ENCODE assay signal across 14 cellular contexts in the genomic region with DNA sequence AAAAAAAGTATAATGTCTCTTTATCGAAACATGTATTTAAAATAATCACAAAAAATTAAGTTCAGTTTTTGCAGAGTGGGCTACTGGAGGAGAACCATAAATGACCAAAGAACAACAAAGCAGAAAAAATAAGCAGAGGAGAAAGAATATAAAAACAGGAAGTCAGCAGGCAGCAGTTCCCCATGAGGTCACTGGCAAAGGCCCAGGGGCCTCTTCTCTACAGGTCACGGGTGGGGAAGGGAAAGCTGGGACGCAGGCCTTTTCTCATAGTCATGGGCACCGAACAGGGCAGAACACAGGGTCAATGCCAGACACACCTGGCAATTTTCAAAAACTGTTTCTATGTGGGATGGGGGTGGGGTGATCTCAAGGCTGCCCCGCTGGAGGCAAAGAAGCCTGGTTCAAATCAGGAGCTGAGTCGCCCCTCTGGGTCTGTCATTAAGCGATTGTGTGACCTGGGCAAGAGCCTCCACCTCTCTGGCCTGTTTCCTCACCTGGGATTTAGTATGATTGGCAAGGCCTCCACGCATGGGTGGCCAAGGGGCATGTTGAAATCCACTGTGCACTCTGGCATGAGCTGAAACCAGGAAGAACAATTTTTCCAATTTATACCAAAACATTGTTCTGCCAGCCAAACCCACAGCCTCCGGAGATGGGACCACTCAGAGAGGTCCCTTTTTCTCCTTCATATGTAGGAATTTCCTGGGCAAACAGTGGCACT. TPM values are rescaled to one million over a fixed set of nuclear protein-coding genes. Genes with fewer than 3 reads are reported as not detected.
DNase-seq lines count a peak whose midpoint lies in the region; ATAC-seq, FAIRE-seq and TF ChIP-seq lines count a peak whose summit lies in the region.
"Had no signal": no experiment of that assay in that cellular context is flagged by ENCODE, and none has a peak within 500 bp of the region (broad histone marks: within the 10 kb centered on the region; RNA-seq: fewer than 3 reads in every experiment).

No MANE protein-coding gene starts in this region.

- H3K9me3 ChIP-seq in Loucy (ENCODE audit: insufficient read depth, low read depth, low read length) (no peaks in the 10 kb centered on the region), GM12878 (replicated peaks; ENCODE audit: control insufficient read depth, insufficient read depth, low read length) (no peaks in the 10 kb centered on the region)

- no peaks in the 10 kb centered on the region for H3F3A ChIP-seq in Loucy (ENCODE audit: low read depth)

- ATAC-seq in GM12878, result no peak
- ATAC-seq in stimulated activated naive B cell treated with anti-CD40 and anti-IgM and Interleukin-4, amounts not matched to agents 10 μg/mL and 1 μg/mL and 100 μg/mL, for 72 hours (replicated peaks), result peak; percentile 48 to 61
- no peak for ATAC-seq in GM18498 (IDR thresholded peaks at IDR 0.05; ENCODE audit: unreplicated experiment)
- no peak for ATAC-seq in HG02623 (IDR thresholded peaks at IDR 0.05; ENCODE audit: unreplicated experiment)

- no peak for DNase-seq in GM12878 (ENCODE audit: low read depth, low spot score)
- peak; percentile 56 for DNase-seq in hepatic stellate cell (ENCODE audit: low spot score)
- no peak for DNase-seq in stimulated activated naive B cell treated with anti-CD40 and anti-IgM and Interleukin-4, amounts not matched to agents 10 μg/mL and 1 μg/mL and 100 μg/mL, for 72 hours
- no peak for DNase-seq in T-helper 1 cell
- DNase-seq in immature natural killer cell, result no peak
- DNase-seq: activated CD4-positive, alpha-beta T cell treated with anti-CD3 and anti-CD28 coated beads, Interleukin-2, amount 50 U/mL, for 48 hours; HCEC 1CT; NCI-H2029 treated with DMSO at 0.1 percent for 48 hours; stimulated activated CD4-positive, alpha-beta T cell treated with anti-CD3 and anti-CD28 coated beads, Interleukin-4, amount 100 ng/mL, for 24 hours; trophoblast cell had no signal

- RAD21 ChIA-PET in GM12878 (lab: Charles Lee; ENCODE audit: unreplicated experiment), result no interaction called here

- BruUV-seq in GM12878 (replicated peaks; lab: Mats Ljungman, UMichigan), result no TSS peak

- peaks cover 11% of the 10 kb centered on the region in 2 donors for H3K27me3 Mint-ChIP-seq in stimulated activated naive B cell treated with anti-CD40 and anti-IgM and Interleukin-4, amounts not matched to agents 10 μg/mL and 1 μg/mL and 100 μg/mL, for 72 hours
- peaks cover 1 to 7% (median 3%) of the 10 kb centered on the region in 3 donors for H3K27me3 Mint-ChIP-seq in immature natural killer cell (ENCODE audit: low read depth in 3 of 3)

- H3K4me3 Mint-ChIP-seq in stimulated activated naive B cell treated with anti-CD40 and anti-IgM and Interleukin-4, amounts not matched to agents 10 μg/mL and 1 μg/mL and 100 μg/mL, for 72 hours, result no peak overlapping the region
- no peak overlapping the region for H3K4me3 Mint-ChIP-seq in immature natural killer cell

- TF ChIP-seq CTCF in Loucy (conservative IDR thresholded peaks at IDR 0.05; ENCODE audit: low read length) (no peak), GM12878 (IDR thresholded peaks at IDR 0.05 in 2 of 3, conservative IDR thresholded peaks at IDR 0.05 in 1 of 3; ENCODE audit: control insufficient read depth in 2 of 3, extremely low read depth in 1 of 3, insufficient read depth in 1 of 3, low read depth in 3 of 3, low read length in 3 of 3) (no peak)

- H3K79me2 ChIP-seq in Loucy (ENCODE audit: insufficient read depth, low read length) (no peaks in the 10 kb centered on the region), GM12878 (ENCODE audit: control insufficient read depth, insufficient read depth, low read length) (no peaks in the 10 kb centered on the region)

- no peaks in the 10 kb centered on the region for H3K36me3 ChIP-seq in Loucy (ENCODE audit: insufficient read depth, low read length)
- H3K36me3 ChIP-seq in GM12878 (ENCODE audit: control insufficient read depth in 2 of 2, insufficient read depth in 2 of 2, low read length in 1 of 2), result no peaks in the 10 kb centered on the region

- WGBS in GM12878 (ENCODE audit: insufficient coverage, insufficient replicate concordance, low lambda C conversion rate, missing lambda C conversion rate), result 24% methylated on average over 9 of the region's 9 CpGs

- in situ Hi-C loops in GM12878 (cut with MboI), result no loop called here

- H3K9ac ChIP-seq in Loucy (ENCODE audit: low read depth, low read length, poor library complexity, severe bottlenecking) (no peak overlapping the region), GM12878 (ENCODE audit: control insufficient read depth, insufficient read depth, low read length) (no peak overlapping the region)

- no peak for FAIRE-seq in GM12878 (lab: Jason Lieb, UNC)
- FAIRE-seq: D721Med had no signal

- SMC1A ChIA-PET in GM12878 (lab: Charles Lee; ENCODE audit: uncharacterized antibody, unreplicated experiment), result no interaction called here

- H3K4me1 ChIP-seq in Loucy (ENCODE audit: insufficient read depth, low read length, poor library complexity, severe bottlenecking), result peaks cover 15% of the 10 kb centered on the region
- H3K4me1 ChIP-seq in GM12878 (ENCODE audit: control insufficient read depth, insufficient read depth, low read length), result no peaks in the 10 kb centered on the region

- H4K20me1 ChIP-seq in Loucy (ENCODE audit: insufficient read depth, low read length, poor library complexity, severe bottlenecking) (no peaks in the 10 kb centered on the region), GM12878 (ENCODE audit: control insufficient read depth, insufficient read depth) (no peaks in the 10 kb centered on the region)

- H3K9me3 Mint-ChIP-seq in stimulated activated naive B cell treated with anti-CD40 and anti-IgM and Interleukin-4, amounts not matched to agents 10 μg/mL and 1 μg/mL and 100 μg/mL, for 72 hours, result no peaks in the 10 kb centered on the region
- H3K9me3 Mint-ChIP-seq in immature natural killer cell, result no peaks in the 10 kb centered on the region

- H3K9me2 ChIP-seq in Loucy (replicated peaks; ENCODE audit: low read depth, low read length), result no peaks in the 10 kb centered on the region

- no peaks in the 10 kb centered on the region for H3K36me3 Mint-ChIP-seq in stimulated activated naive B cell treated with anti-CD40 and anti-IgM and Interleukin-4, amounts not matched to agents 10 μg/mL and 1 μg/mL and 100 μg/mL, for 72 hours
- H3K36me3 Mint-ChIP-seq in immature natural killer cell, result no peaks in the 10 kb centered on the region

- no peak overlapping the region for H3K4me3 ChIP-seq in Loucy (ENCODE audit: low read length, poor library complexity, severe bottlenecking)
- no peak overlapping the region for H3K4me3 ChIP-seq in GM12878

- peak overlapping the region; percentile 31 for H3K27ac Mint-ChIP-seq in stimulated activated naive B cell treated with anti-CD40 and anti-IgM and Interleukin-4, amounts not matched to agents 10 μg/mL and 1 μg/mL and 100 μg/mL, for 72 hours
- no peak overlapping the region for H3K27ac Mint-ChIP-seq in immature natural killer cell

- peaks cover 10 to 24% of the 10 kb centered on the region in 2 donors for H3K4me1 Mint-ChIP-seq in stimulated activated naive B cell treated with anti-CD40 and anti-IgM and Interleukin-4, amounts not matched to agents 10 μg/mL and 1 μg/mL and 100 μg/mL, for 72 hours
- peaks cover 3 to 5% of the 10 kb centered on the region in 2 donors for H3K4me1 Mint-ChIP-seq in immature natural killer cell

- no peak for TF ChIP-seq RAD21 in GM12878 (IDR thresholded peaks at IDR 0.05; ENCODE audit: insufficient read depth, low read depth, low read length)

- POLR2A ChIA-PET in GM12878 (lab: Charles Lee), result no interaction called here

- H3K4me2 ChIP-seq in Loucy (ENCODE audit: low read depth, low read length, poor library complexity, severe bottlenecking) (no peak overlapping the region), GM12878 (ENCODE audit: control insufficient read depth, insufficient read depth) (no peak overlapping the region)

- no peak for TF ChIP-seq POLR2A in GM12878 (IDR thresholded peaks at IDR 0.05; ENCODE audit: low read depth, low read length)

- TF ChIP-seq EP300 in GM12878 (IDR thresholded peaks at IDR 0.05; ENCODE audit: borderline replicate concordance in 1 of 2, control insufficient read depth in 1 of 2, low read depth in 2 of 2, low read length in 2 of 2), result no peak

- H3K27me3 ChIP-seq in Loucy (ENCODE audit: insufficient read depth, low read length, poor library complexity, severe bottlenecking) (no peaks in the 10 kb centered on the region), GM12878 (replicated peaks in 1 of 2; ENCODE audit: control insufficient read depth in 2 of 2, insufficient read depth in 2 of 2, low read length in 1 of 2) (no peaks in the 10 kb centered on the region; a peak in 1 of 4 replicates)

- H2AFZ ChIP-seq in Loucy (ENCODE audit: low read length), result peak overlapping the region; percentile 66
- H2AFZ ChIP-seq in GM12878 (ENCODE audit: control insufficient read depth, low read depth, low read length), result no peak overlapping the region

- H3K27ac ChIP-seq in GM12878 (ENCODE audit: control insufficient read depth, insufficient read depth), result no peak overlapping the region

- intact Hi-C loops in GM12878 (cut with micrococcal nuclease; ENCODE audit: unreplicated experiment), result no loop called here

- CTCF ChIA-PET in GM12878 (lab: Yijun Ruan, JAX), result no interaction called here

RNA-seq across cellular contexts. Expression of gene UACA, which starts 43.8 kb away (rescaled TPM):
- 9.2 and 10.1 TPM in 2 replicates for total RNA-seq in GM12878 (2013; cell fraction: nucleolus; rRNA removed)
- 1.1 and 2.0 TPM in 2 replicates for total RNA-seq in GM12878 (2014; rRNA removed)
- 2.6 and 3.0 TPM in 2 replicates for total RNA-seq in GM12878 (2014; rRNA removed; fragmentation: Illumina TruSeq; extraction: Trizol)
- total RNA-seq in GM12878 (2021), result 3.2 and 4.0 TPM in 2 replicates
- polyA plus RNA-seq in GM12878 (2011; ENCODE audit: low read depth), result 0.92 TPM
- 0.30 and 0.39 TPM in 2 replicates for polyA plus RNA-seq in GM12878 (2011; rRNA removed)
- polyA plus RNA-seq in GM12878 (2011; cell fraction: cytosol; rRNA removed), result 0.05 and 0.21 TPM in 2 replicates
- 0.43 and 0.64 TPM in 2 replicates for polyA plus RNA-seq in GM12878 (2011; cell fraction: nucleus; rRNA removed)
- 1.3 and 2.2 TPM in 2 replicates for polyA plus RNA-seq in GM12878 (2012)
- polyA plus RNA-seq in GM12878 (2014; fragmentation: Illumina TruSeq; extraction: Trizol), result 1.8 and 2.9 TPM in 2 replicates
- 1 to 10 TPM; 1.2 to 2.1 TPM for polyA plus RNA-seq in GM12878 (2014; fragmentation: Nextera tagmentation; extraction: Ambion mirVana)
- polyA plus RNA-seq in GM12878 (2014; rRNA removed), result 0.61 and 1.3 TPM in 2 replicates
- polyA plus RNA-seq in GM12878 (2016; fragmentation: Nextera tagmentation; extraction: Ambion mirVana), result 1 to 10 TPM; 2.7 to 3.3 TPM
- 1.5 TPM in 1 of 2 replicates, not detected in the other for polyA minus RNA-seq in GM12878 (2011; rRNA and poly(A)+ RNA removed)
- not detected in 2 replicates for polyA minus RNA-seq in GM12878 (2011; cell fraction: cytosol; rRNA and poly(A)+ RNA removed)
- 0.19 and 0.48 TPM in 2 replicates for polyA minus RNA-seq in GM12878 (2011; cell fraction: nucleus; rRNA and poly(A)+ RNA removed)
- polyA plus RNA-seq in immature natural killer cell, result under 1 TPM in 1 of 3 donors, not detected in 2; 0.63 TPM

RNA-seq across cellular contexts. Expression of gene LARP6, which starts 46.8 kb away (rescaled TPM):
- total RNA-seq in GM12878 (2013; cell fraction: nucleolus; rRNA removed), result 3.5 and 4.7 TPM in 2 replicates
- total RNA-seq in GM12878 (2014; rRNA removed), result 4.4 and 6.9 TPM in 2 replicates
- total RNA-seq in GM12878 (2014; rRNA removed; fragmentation: Illumina TruSeq; extraction: Trizol), result 2.1 and 3.0 TPM in 2 replicates
- 3.4 and 3.5 TPM in 2 replicates for total RNA-seq in GM12878 (2021)
- 1.2 TPM for polyA plus RNA-seq in GM12878 (2011; ENCODE audit: low read depth)
- polyA plus RNA-seq in GM12878 (2011; rRNA removed), result 7.9 and 8.9 TPM in 2 replicates
- 5.9 TPM in 2 replicates for polyA plus RNA-seq in GM12878 (2011; cell fraction: cytosol; rRNA removed)
- 3.0 and 3.1 TPM in 2 replicates for polyA plus RNA-seq in GM12878 (2011; cell fraction: nucleus; rRNA removed)
- 3.6 and 4.0 TPM in 2 replicates for polyA plus RNA-seq in GM12878 (2012)
- 2.7 TPM in 2 replicates for polyA plus RNA-seq in GM12878 (2014; fragmentation: Illumina TruSeq; extraction: Trizol)
- 1 to 10 TPM in 1 of 2 experiments, under 1 TPM in 1; 0.74 to 1.2 TPM for polyA plus RNA-seq in GM12878 (2014; fragmentation: Nextera tagmentation; extraction: Ambion mirVana)
- polyA plus RNA-seq in GM12878 (2014; rRNA removed), result 4.7 and 5.7 TPM in 2 replicates
- 10 to 100 TPM; 13.1 to 14.6 TPM for polyA plus RNA-seq in GM12878 (2016; fragmentation: Nextera tagmentation; extraction: Ambion mirVana)
- 1.8 and 2.5 TPM in 2 replicates for polyA minus RNA-seq in GM12878 (2011; rRNA and poly(A)+ RNA removed)
- 2.0 TPM in 1 of 2 replicates, not detected in the other for polyA minus RNA-seq in GM12878 (2011; cell fraction: cytosol; rRNA and poly(A)+ RNA removed)
- 1.9 and 2.7 TPM in 2 replicates for polyA minus RNA-seq in GM12878 (2011; cell fraction: nucleus; rRNA and poly(A)+ RNA removed)
- not detected for polyA plus RNA-seq in immature natural killer cell

Comparison
In these comparisons a context has a peak if more than half of its experiments do, and no peak if none do; other contexts are left out.
1. ATAC-seq: peak in stimulated activated naive B cell treated with anti-CD40 and anti-IgM and Interleukin-4, amounts not matched to agents 10 μg/mL and 1 μg/mL and 100 μg/mL, for 72 hours (2 of 2); none in GM12878 (single experiment), GM18498 (single experiment) and HG02623 (single experiment).